20 cellular contexts compared by ENCODE assay signal in genomic region chr7:129024125-129024524, GRCh38. TPM values are rescaled to one million over a fixed set of nuclear protein-coding genes. Genes with fewer than 3 reads are reported as not detected.
DNase-seq lines count a peak whose midpoint lies in the region; ATAC-seq, FAIRE-seq and TF ChIP-seq lines count a peak whose summit lies in the region.
"Had no signal": no experiment of that assay in that cellular context is flagged by ENCODE, and none has a peak within 500 bp of the region (broad histone marks: within the 10 kb centered on the region; RNA-seq: fewer than 3 reads in every experiment).

No MANE protein-coding gene starts in this region.

- H2AK5ac ChIP-seq in mesendoderm (ENCODE audit: low read length): no peak overlapping the region

- H3K4me2 ChIP-seq in astrocyte (ENCODE audit: low read length) (no peak overlapping the region), mesendoderm (ENCODE audit: low read length) (no peak overlapping the region)

- H3K36me3 ChIP-seq in astrocyte (ENCODE audit: insufficient read depth, low read length) (peaks cover 2% of the 10 kb centered on the region), mesendoderm (ENCODE audit: control insufficient read depth, insufficient read depth, low read length) (no peaks in the 10 kb centered on the region)
- H3K36me3 ChIP-seq: Peyer's patch had no signal

- H3K27me3 ChIP-seq in astrocyte (ENCODE audit: insufficient read depth, low read length) (no peaks in the 10 kb centered on the region), mesendoderm (ENCODE audit: insufficient read depth, low read length, poor library complexity) (no peaks in the 10 kb centered on the region)
- H3K27me3 ChIP-seq: Peyer's patch, SJSA1 had no signal

- H3K9me3 ChIP-seq in astrocyte (ENCODE audit: insufficient read depth, low read depth, low read length): no peaks in the 10 kb centered on the region
- H3K9me3 ChIP-seq: Peyer's patch, SJSA1 had no signal

- intact Hi-C loops in natural killer cell (cut with micrococcal nuclease): no loop called here
- intact Hi-C loops in left ventricle myocardium superior (cut with micrococcal nuclease): no loop called here
- intact Hi-C loops in head of caudate nucleus (cut with DNase I): no loop called here

- TF ChIP-seq CTCF in natural killer cell (IDR thresholded peaks at IDR 0.05) (no peak), astrocyte (IDR thresholded peaks at IDR 0.05; ENCODE audit: insufficient read depth, low read depth, low read length) (no peak)

- no peaks in the 10 kb centered on the region for H3K27me3 Mint-ChIP-seq in natural killer cell (ENCODE audit: low read depth in 2 of 2)
- H3K27me3 Mint-ChIP-seq in natural killer cell treated with Interleukin-12 subunit alpha and Interleukin-12 subunit beta and Interleukin-15 and Interleukin-18, amount 100 ng/mL, for 72 hours: no peaks in the 10 kb centered on the region
- no peaks in the 10 kb centered on the region for H3K27me3 Mint-ChIP-seq in astrocyte (ENCODE audit: low read depth, unreplicated experiment)
- H3K27me3 Mint-ChIP-seq: IgD-negative memory B cell had no signal

- H3K4me1 ChIP-seq in astrocyte (ENCODE audit: insufficient read depth, low read length) (no peaks in the 10 kb centered on the region), mesendoderm (ENCODE audit: control insufficient read depth, low read depth, low read length) (no peaks in the 10 kb centered on the region)
- H3K4me1 ChIP-seq: Peyer's patch, SJSA1 had no signal

- H3K27ac Mint-ChIP-seq in natural killer cell (peak overlapping the region; percentile 2 to 70), astrocyte (ENCODE audit: unreplicated experiment) (peak overlapping the region; percentile 19)
- H3K27ac Mint-ChIP-seq in natural killer cell treated with Interleukin-12 subunit alpha and Interleukin-12 subunit beta and Interleukin-15 and Interleukin-18, amount 100 ng/mL, for 72 hours: no peak overlapping the region

- H4K8ac ChIP-seq in mesendoderm (ENCODE audit: low read depth, low read length): no peak overlapping the region

- H3K9ac ChIP-seq in astrocyte (ENCODE audit: low read length) (no peak overlapping the region), mesendoderm (ENCODE audit: low read length) (no peak overlapping the region)
- H3K9ac ChIP-seq: GM23248 had no signal

- H4K20me1 ChIP-seq in astrocyte (ENCODE audit: insufficient read depth, low read length): peaks cover 55% of the 10 kb centered on the region

- H2BK15ac ChIP-seq in mesendoderm (replicated peaks; ENCODE audit: low read depth): no peak overlapping the region

- H3K4ac ChIP-seq in mesendoderm (ENCODE audit: low read depth, low read length): no peak overlapping the region

- peak overlapping the region; percentile 9 for H3K4me3 Mint-ChIP-seq in natural killer cell
- H3K4me3 Mint-ChIP-seq in natural killer cell treated with Interleukin-12 subunit alpha and Interleukin-12 subunit beta and Interleukin-15 and Interleukin-18, amount 100 ng/mL, for 72 hours: no peak overlapping the region
- no peak overlapping the region for H3K4me3 Mint-ChIP-seq in astrocyte (ENCODE audit: unreplicated experiment)
- H3K4me3 Mint-ChIP-seq: CD14-positive monocyte had no signal

- H2AFZ ChIP-seq in astrocyte (ENCODE audit: low read depth, low read length): no peak overlapping the region
- H2AFZ ChIP-seq: GM23248 had no signal

- H3K79me2 ChIP-seq in astrocyte (ENCODE audit: insufficient read depth, low read length): peaks cover 89% of the 10 kb centered on the region
- H3K79me2 ChIP-seq in mesendoderm (ENCODE audit: control insufficient read depth, insufficient read depth, low read length): peaks cover 33% of the 10 kb centered on the region

- H3K27ac ChIP-seq in astrocyte (ENCODE audit: low read depth, low read length) (no peak overlapping the region), mesendoderm (ENCODE audit: low read depth, low read length) (no peak overlapping the region)
- H3K27ac ChIP-seq: GM23248, Peyer's patch, SJSA1 had no signal

- no peak overlapping the region for H2BK5ac ChIP-seq in mesendoderm (ENCODE audit: low read length)

- H3K23ac ChIP-seq in mesendoderm (ENCODE audit: low read length): no peak overlapping the region

- H3K4me1 Mint-ChIP-seq in natural killer cell (peaks cover 59 to 62% of the 10 kb centered on the region in 2 donors), astrocyte (ENCODE audit: low read depth, unreplicated experiment) (peaks cover 8% of the 10 kb centered on the region)
- H3K4me1 Mint-ChIP-seq in natural killer cell treated with Interleukin-12 subunit alpha and Interleukin-12 subunit beta and Interleukin-15 and Interleukin-18, amount 100 ng/mL, for 72 hours (ENCODE audit: low read depth in 2 of 2): peaks cover 28 to 42% of the 10 kb centered on the region in 2 donors

- no peak overlapping the region for H4K5ac ChIP-seq in mesendoderm (ENCODE audit: low read length)

- H2BK120ac ChIP-seq in mesendoderm (ENCODE audit: low read depth, low read length): no peak overlapping the region

- H3K4me3 ChIP-seq in astrocyte (ENCODE audit: insufficient read depth, low read depth, low read length) (no peak overlapping the region), mesendoderm (ENCODE audit: low read length) (no peak overlapping the region)
- H3K4me3 ChIP-seq: GM23248, Peyer's patch, SJSA1 had no signal

- ATAC-seq in natural killer cell (no peak), left ventricle myocardium superior (no peak)
- ATAC-seq in natural killer cell treated with Interleukin-12 subunit alpha and Interleukin-12 subunit beta and Interleukin-15 and Interleukin-18, amount 100 ng/mL, for 72 hours: no peak

- H3K9me3 Mint-ChIP-seq in natural killer cell (no peaks in the 10 kb centered on the region), astrocyte (ENCODE audit: unreplicated experiment) (no peaks in the 10 kb centered on the region)
- H3K9me3 Mint-ChIP-seq in natural killer cell treated with Interleukin-12 subunit alpha and Interleukin-12 subunit beta and Interleukin-15 and Interleukin-18, amount 100 ng/mL, for 72 hours: no peaks in the 10 kb centered on the region
- H3K9me3 Mint-ChIP-seq: IgD-negative memory B cell had no signal

- H3K36me3 Mint-ChIP-seq in natural killer cell (no peaks in the 10 kb centered on the region), astrocyte (ENCODE audit: low read depth, unreplicated experiment) (no peaks in the 10 kb centered on the region)
- H3K36me3 Mint-ChIP-seq in natural killer cell treated with Interleukin-12 subunit alpha and Interleukin-12 subunit beta and Interleukin-15 and Interleukin-18, amount 100 ng/mL, for 72 hours: peaks cover 4% of the 10 kb centered on the region

- no peak for DNase-seq in natural killer cell
- no peak for DNase-seq in natural killer cell treated with Interleukin-12 subunit alpha and Interleukin-12 subunit beta and Interleukin-15 and Interleukin-18, amount 100 ng/mL, for 72 hours (ENCODE audit: low spot score)
- no peak for DNase-seq in astrocyte (ENCODE audit: low read depth)
- DNase-seq in mesendoderm: peak; percentile 56
- DNase-seq in left ventricle myocardium superior: no peak
- no peak for DNase-seq in NCI-H510A (lab: John Stamatoyannopoulos, UW)
- no peak for DNase-seq in cortex of kidney (lab: John Stamatoyannopoulos, UW)
- no peak for DNase-seq in head of caudate nucleus
- DNase-seq: 8988T, DMS79 treated with DMSO at 0.1 percent for 48 hours, GM23248, MM.1S, NCI-H1092, NCI-H1436 treated with DMSO at 0.1 percent for 48 hours, NCI-H2029, NCI-H446, Peyer's patch had no signal

- peaks cover 4% of the 10 kb centered on the region for H3K79me1 ChIP-seq in mesendoderm (ENCODE audit: low read length)

- WGBS in mesendoderm (ENCODE audit: extremely low coverage, insufficient coverage, low lambda C conversion rate): no CpG with 5 or more reads among the region's 3 CpGs

- H3K56ac ChIP-seq in mesendoderm (ENCODE audit: low read length): no peak overlapping the region

- no peak overlapping the region for H3K18ac ChIP-seq in mesendoderm (ENCODE audit: low read length)

- FAIRE-seq in astrocyte (lab: Jason Lieb, UNC): no peak

RNA-seq across cellular contexts. Expression of gene TNPO3, which starts 30.8 kb away (rescaled TPM):
- total RNA-seq in natural killer cell (10 to 100 TPM; 33.9 to 41.1 (median 37.9) TPM), astrocyte (49.2 and 49.8 TPM in 2 replicates), left ventricle myocardium superior (38.0 TPM)
- 10 to 100 TPM; 70.8 to 71.2 TPM for total RNA-seq in natural killer cell treated with Interleukin-12 subunit alpha and Interleukin-12 subunit beta and Interleukin-15 and Interleukin-18, amount 100 ng/mL, for 72 hours
- 60.0 TPM for polyA plus RNA-seq in mesendoderm (2013, experiment 1 of 2)
- polyA plus RNA-seq in mesendoderm (2013, experiment 2 of 2): 60.0 TPM

Comparison
In these comparisons a context has a peak if more than half of its experiments do, and no peak if none do; other contexts are left out.
1. H3K27ac Mint-ChIP-seq: peak in natural killer cell (2 of 2) and astrocyte (single experiment); none in natural killer cell treated with Interleukin-12 subunit alpha and Interleukin-12 subunit beta and Interleukin-15 and Interleukin-18, amount 100 ng/mL, for 72 hours (0 of 2).